10 cellular contexts compared by ENCODE assay signal in the genomic region with DNA sequence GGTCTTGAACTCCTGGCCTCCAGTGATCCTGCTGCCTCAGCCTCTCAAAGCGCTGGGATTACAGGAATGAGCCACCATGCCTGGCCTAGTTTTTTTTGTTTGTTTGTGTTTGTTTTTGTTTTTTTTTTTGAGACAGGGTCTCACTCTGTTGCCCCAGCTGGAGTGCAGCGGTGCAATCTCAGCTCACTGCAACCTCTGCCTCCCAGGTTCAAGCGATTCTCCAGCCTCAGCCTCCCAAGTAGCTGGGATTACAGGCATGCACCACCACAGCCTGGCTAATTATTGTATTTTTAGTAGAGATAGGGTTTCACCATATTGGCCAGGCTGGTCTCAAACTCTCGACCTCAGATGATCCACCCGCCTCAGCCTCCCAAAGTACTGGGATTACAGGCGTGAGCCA. TPM values are rescaled to one million over a fixed set of nuclear protein-coding genes. Genes with fewer than 3 reads are reported as not detected.
"Had no signal": no experiment of that assay in that cellular context is flagged by ENCODE, and none has a peak within 500 bp of the region (broad histone marks: within the 10 kb centered on the region; RNA-seq: fewer than 3 reads in every experiment).

No MANE protein-coding gene starts in this region.

RNA-seq across cellular contexts. Expression of gene SHCBP1L, which starts 9.6 kb away (rescaled TPM):
- total RNA-seq: stomach, suprapubic skin, thoracic aorta, transverse colon, upper lobe of left lung, upper lobe of right lung, ureter, vagina had no signal
- polyA plus RNA-seq: stomach, thymus, urinary bladder had no signal
